Comparison of ENCODE assay signal across 8 cellular contexts in the genomic region with DNA sequence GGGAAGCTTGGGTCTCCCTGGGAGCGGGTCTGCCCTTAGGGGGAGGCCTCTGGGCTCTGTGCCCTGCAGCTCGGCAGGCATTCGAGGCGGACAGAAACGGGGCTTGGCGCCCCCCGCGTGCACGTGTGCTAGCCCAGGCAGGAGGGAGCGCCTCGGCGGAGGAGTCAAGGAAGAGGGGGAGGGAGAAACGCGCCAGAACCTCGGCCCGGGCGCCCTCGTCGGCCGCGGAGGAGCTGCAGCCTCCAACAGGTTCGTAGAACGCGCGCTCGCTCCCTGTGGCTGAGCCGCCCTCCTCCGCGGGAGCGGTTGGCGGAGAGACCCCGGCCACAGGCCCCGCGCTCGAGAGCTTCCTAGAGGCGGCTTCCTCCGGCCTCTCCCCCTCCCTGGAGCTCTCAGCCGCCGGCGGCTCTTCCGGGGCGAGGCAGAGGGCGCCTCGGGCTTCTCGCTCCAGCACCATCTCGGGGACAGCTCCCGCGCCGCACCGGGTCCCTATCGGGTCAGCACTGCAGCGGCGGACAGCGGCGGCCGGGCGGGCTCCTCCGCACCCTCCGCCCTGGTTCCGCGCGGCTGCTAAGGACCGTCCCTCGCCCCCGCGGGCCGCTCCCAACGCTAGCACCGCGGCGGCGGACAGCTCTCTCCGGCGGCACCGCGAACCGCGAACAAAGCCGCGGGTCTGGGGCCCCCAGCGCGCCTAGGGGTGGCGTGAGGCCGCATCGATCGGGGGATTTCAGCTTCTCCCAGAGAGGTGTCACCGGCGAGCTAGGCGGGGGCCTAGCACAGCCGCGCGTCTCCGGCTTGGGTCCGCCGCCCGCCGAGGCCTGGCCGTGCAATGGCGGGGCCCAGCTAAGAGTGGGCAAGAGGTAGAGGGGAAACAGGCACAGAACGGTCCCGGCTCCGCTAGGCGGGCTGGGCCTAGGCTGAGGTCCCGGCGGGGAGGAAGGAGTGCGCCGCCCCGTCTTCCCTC.
DNase-seq lines count a peak whose midpoint lies in the region; ATAC-seq and TF ChIP-seq lines count a peak whose summit lies in the region.

No MANE protein-coding gene starts in this region.

- no peak overlapping the region for H3K9ac ChIP-seq in liver (ENCODE audit: low read depth in 1 of 2, low read length in 2 of 2)

- peak overlapping the region; percentile 54 for H3K4me3 ChIP-seq in coronary artery
- peak overlapping the region in 1 of 3 donors; percentile 12 for H3K4me3 ChIP-seq in liver (ENCODE audit: low read depth in 1 of 3, low read length in 3 of 3)

- H3K27me3 ChIP-seq in liver (ENCODE audit: control insufficient read depth in 4 of 4, insufficient read depth in 4 of 4, low read length in 3 of 4) = peaks cover 2 to 16% (median 5%) of the 10 kb centered on the region in 4 donors

- H3K27ac ChIP-seq in coronary artery (no peak overlapping the region), liver (ENCODE audit: low read depth in 1 of 2, low read length in 2 of 2) (no peak overlapping the region)

- H3K9me3 ChIP-seq in liver (ENCODE audit: control insufficient read depth in 4 of 4, low read length in 3 of 4) = peaks cover 0 to 1% (median 0%) of the 10 kb centered on the region in 4 donors

- TF ChIP-seq CTCF in coronary artery (IDR thresholded peaks at IDR 0.05) (no peak), liver (IDR thresholded peaks at IDR 0.05; ENCODE audit: low read depth, low read length, missing input control) (no peak)

- peaks cover 0 to 10% (median 2%) of the 10 kb centered on the region in 4 donors for H3K4me1 ChIP-seq in liver (ENCODE audit: control insufficient read depth in 4 of 4, insufficient read depth in 4 of 4, low read length in 3 of 4)

- no peak for TF ChIP-seq RAD21 in liver (IDR thresholded peaks at IDR 0.05)

- WGBS in liver = 5% methylated on average over 108 of the region's 108 CpGs

- CTCF ChIA-PET in HEK293T (lab: Yijun Ruan, JAX) = interaction anchor here (0.8 to 2.4 kb wide), 5 partner anchors 13 to 75 kb away, joined by 3 to 7 read pairs (median 3); no protein-coding TSS in a partner anchor

- ATAC-seq in HG02571 (IDR thresholded peaks at IDR 0.05; ENCODE audit: unreplicated experiment) = no peak

- DNase-seq in DMS79 (lab: John Stamatoyannopoulos, UW) = peak; percentile 40
- DNase-seq in HEK293T (ENCODE audit: extremely low spot score) = peak; percentile 95
- peak; percentile 40 to 74 for DNase-seq in NCI-H2081 (lab: John Stamatoyannopoulos, UW)
- peak; percentile 62 to 65 for DNase-seq in activated CD4-positive, alpha-beta T cell treated with anti-CD3 and anti-CD28 coated beads, Interleukin-2, amount 50 U/mL, for 4 hours
- no peak for DNase-seq in coronary artery (ENCODE audit: low spot score)
- peak; percentile 23 to 69 (median 55) for DNase-seq in stimulated activated CD4-positive, alpha-beta T cell treated with anti-CD3 and anti-CD28 coated beads, TNF-alpha, amount 100 ng/mL, for 1 hour (ENCODE audit: low read depth in 3 of 3, low spot score in 1 of 3)

- H3K36me3 ChIP-seq in liver (ENCODE audit: control insufficient read depth in 4 of 4, insufficient read depth in 3 of 4, low read depth in 1 of 4, low read length in 3 of 4) = no peaks in the 10 kb centered on the region

- POLR2A ChIA-PET in HEK293T (lab: Yijun Ruan, JAX) = interaction anchor here (0.8 to 1.3 kb wide), 5 partner anchors 9 to 15 kb away, joined by 3 to 5 read pairs (median 4); no protein-coding TSS in a partner anchor

TF ChIP-seq in HEK293T, 16 proteins besides CTCF, POLR2A, EP300 and RAD21:
- TF ChIP-seq FOXA1 (IDR thresholded peaks at IDR 0.05) (no peak), NFRKB (IDR thresholded peaks at IDR 0.05) (no peak), CTBP1 (IDR thresholded peaks at IDR 0.05; ENCODE audit: borderline replicate concordance) (peak; percentile 44; the same call in 1 of the 2 replicates)

TF ChIP-seq in liver, 16 proteins besides CTCF, POLR2A, EP300 and RAD21:
- TF ChIP-seq EGR1 (IDR thresholded peaks at IDR 0.05; ENCODE audit: low read depth in 2 of 2) (peak in 1 of 2 donors; percentile 54), NR2F2 (IDR thresholded peaks at IDR 0.05) (no peak), JUND (IDR thresholded peaks at IDR 0.05) (no peak)
- TF ChIP-seq, protein P1, sequence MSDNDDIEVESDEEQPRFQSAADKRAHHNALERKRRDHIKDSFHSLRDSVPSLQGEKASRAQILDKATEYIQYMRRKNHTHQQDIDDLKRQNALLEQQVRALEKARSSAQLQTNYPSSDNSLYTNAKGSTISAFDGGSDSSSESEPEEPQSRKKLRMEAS (IDR thresholded peaks at IDR 0.05) = no peak
- TF ChIP-seq, protein P2, sequence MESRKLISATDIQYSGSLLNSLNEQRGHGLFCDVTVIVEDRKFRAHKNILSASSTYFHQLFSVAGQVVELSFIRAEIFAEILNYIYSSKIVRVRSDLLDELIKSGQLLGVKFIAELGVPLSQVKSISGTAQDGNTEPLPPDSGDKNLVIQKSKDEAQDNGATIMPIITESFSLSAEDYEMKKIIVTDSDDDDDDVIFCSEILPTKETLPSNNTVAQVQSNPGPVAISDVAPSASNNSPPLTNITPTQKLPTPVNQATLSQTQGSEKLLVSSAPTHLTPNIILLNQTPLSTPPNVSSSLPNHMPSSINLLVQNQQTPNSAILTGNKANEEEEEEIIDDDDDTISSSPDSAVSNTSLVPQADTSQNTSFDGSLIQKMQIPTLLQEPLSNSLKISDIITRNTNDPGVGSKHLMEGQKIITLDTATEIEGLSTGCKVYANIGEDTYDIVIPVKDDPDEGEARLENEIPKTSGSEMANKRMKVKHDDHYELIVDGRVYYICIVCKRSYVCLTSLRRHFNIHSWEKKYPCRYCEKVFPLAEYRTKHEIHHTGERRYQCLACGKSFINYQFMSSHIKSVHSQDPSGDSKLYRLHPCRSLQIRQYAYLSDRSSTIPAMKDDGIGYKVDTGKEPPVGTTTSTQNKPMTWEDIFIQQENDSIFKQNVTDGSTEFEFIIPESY (IDR thresholded peaks at IDR 0.05) = no peak
- TF ChIP-seq, protein P3, sequence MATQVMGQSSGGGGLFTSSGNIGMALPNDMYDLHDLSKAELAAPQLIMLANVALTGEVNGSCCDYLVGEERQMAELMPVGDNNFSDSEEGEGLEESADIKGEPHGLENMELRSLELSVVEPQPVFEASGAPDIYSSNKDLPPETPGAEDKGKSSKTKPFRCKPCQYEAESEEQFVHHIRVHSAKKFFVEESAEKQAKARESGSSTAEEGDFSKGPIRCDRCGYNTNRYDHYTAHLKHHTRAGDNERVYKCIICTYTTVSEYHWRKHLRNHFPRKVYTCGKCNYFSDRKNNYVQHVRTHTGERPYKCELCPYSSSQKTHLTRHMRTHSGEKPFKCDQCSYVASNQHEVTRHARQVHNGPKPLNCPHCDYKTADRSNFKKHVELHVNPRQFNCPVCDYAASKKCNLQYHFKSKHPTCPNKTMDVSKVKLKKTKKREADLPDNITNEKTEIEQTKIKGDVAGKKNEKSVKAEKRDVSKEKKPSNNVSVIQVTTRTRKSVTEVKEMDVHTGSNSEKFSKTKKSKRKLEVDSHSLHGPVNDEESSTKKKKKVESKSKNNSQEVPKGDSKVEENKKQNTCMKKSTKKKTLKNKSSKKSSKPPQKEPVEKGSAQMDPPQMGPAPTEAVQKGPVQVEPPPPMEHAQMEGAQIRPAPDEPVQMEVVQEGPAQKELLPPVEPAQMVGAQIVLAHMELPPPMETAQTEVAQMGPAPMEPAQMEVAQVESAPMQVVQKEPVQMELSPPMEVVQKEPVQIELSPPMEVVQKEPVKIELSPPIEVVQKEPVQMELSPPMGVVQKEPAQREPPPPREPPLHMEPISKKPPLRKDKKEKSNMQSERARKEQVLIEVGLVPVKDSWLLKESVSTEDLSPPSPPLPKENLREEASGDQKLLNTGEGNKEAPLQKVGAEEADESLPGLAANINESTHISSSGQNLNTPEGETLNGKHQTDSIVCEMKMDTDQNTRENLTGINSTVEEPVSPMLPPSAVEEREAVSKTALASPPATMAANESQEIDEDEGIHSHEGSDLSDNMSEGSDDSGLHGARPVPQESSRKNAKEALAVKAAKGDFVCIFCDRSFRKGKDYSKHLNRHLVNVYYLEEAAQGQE (IDR thresholded peaks at IDR 0.05) = peak; percentile 99
